Comparison of ENCODE assay signal across 9 cellular contexts in the genomic region with DNA sequence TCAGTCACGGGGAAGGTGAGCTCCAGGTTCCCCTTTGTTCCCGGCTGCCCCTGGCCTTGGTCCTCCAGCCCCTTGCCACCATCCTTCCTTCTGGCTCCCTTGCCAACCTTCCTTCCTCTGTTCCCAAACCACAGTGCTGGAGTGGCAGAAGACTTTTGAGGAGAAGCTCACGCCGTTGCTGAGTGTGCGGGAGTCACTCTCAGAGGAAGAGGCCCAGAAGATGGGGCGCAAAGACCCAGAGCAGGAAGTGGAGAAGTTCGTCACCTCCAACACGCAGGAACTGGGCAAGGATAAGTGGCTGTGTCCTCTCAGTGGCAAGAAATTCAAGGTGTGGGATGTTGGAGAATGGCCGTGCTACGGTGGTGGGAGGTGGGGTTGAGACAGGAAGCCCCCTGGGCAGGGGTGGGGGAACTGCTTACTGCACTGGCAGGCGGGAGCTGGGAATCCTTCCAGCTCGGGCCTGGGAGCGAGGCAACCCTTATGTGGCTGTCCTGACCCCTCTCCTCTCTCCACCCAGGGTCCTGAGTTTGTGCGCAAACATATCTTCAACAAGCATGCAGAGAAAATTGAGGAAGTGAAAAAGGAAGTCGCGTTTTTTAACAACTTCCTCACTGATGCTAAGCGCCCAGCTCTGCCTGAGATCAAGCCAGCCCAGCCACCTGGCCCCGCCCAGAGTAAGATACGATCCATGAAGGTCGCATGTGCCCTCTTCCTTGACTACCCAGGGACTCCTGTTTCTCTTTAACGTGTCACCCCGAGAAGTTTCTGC. TPM values are rescaled to one million over a fixed set of nuclear protein-coding genes. Genes with fewer than 3 reads are reported as not detected.
DNase-seq lines count a peak whose midpoint lies in the region; ATAC-seq and TF ChIP-seq lines count a peak whose summit lies in the region.
"Had no signal": no experiment of that assay in that cellular context is flagged by ENCODE, and none has a peak within 500 bp of the region (broad histone marks: within the 10 kb centered on the region; RNA-seq: fewer than 3 reads in every experiment).

No MANE protein-coding gene starts in this region.

- no peaks in the 10 kb centered on the region for H3K27me3 Mint-ChIP-seq in WTC11 (ENCODE audit: low read depth)

- no peak for TF ChIP-seq CTCF in 22Rv1 (IDR thresholded peaks at IDR 0.05)
- TF ChIP-seq CTCF in WTC11 (IDR thresholded peaks at IDR 0.05): no peak
- TF ChIP-seq CTCF in vagina (IDR thresholded peaks at IDR 0.05): no peak

- H3K4me3 Mint-ChIP-seq in WTC11: peak overlapping the region; percentile 74

- peak; percentile 85 for DNase-seq in GM19238 (ENCODE audit: insufficient read length, low spot score)
- DNase-seq in WTC11 (ENCODE audit: low spot score): no peak
- DNase-seq in germinal center (ENCODE audit: low spot score): peak; percentile 90
- no peak for DNase-seq in vagina (ENCODE audit: extremely low spot score in 2 of 2)
- DNase-seq in 8988T: no peak

- H3K27ac ChIP-seq in 22Rv1 (peak overlapping the region; percentile 99), vagina (peak overlapping the region; percentile 9)

- H3K27me3 ChIP-seq in vagina: no peaks in the 10 kb centered on the region
- H3K27me3 ChIP-seq: adrenal gland had no signal

- peak overlapping the region; percentile 58 for H3K27ac Mint-ChIP-seq in WTC11

- H3K36me3 Mint-ChIP-seq in WTC11: peaks cover 60% of the 10 kb centered on the region

- peaks cover 6 to 59% of the 10 kb centered on the region in 2 donors for H3K36me3 ChIP-seq in vagina

- POLR2A ChIA-PET in WTC11 (lab: Charles Lee): interaction anchor here (0.9 to 6.2 kb wide), 2 partner anchors 12 to 83 kb away, joined by 3 to 71 read pairs; a partner anchor contains a TSS

- no peak overlapping the region for H3K4me3 ChIP-seq in vagina
- H3K4me3 ChIP-seq: adrenal gland had no signal

- CTCF ChIA-PET in WTC11 (lab: Charles Lee): interaction anchor here (0.9 to 2.1 kb wide), 4 partner anchors 12 to 87 kb away, joined by 3 to 6 read pairs (median 4); a partner anchor contains a TSS

- H3K4me1 Mint-ChIP-seq in WTC11: peaks cover 39% of the 10 kb centered on the region

- H3K9me3 ChIP-seq in vagina: no peaks in the 10 kb centered on the region
- H3K9me3 ChIP-seq: adrenal gland had no signal

- H3K4me1 ChIP-seq in vagina: peaks cover 34% of the 10 kb centered on the region

- ATAC-seq in HG03565 (IDR thresholded peaks at IDR 0.05; ENCODE audit: unreplicated experiment): peak; percentile 31
- no peak for ATAC-seq in WTC11
- no peak for ATAC-seq in HG02763 (IDR thresholded peaks at IDR 0.05; ENCODE audit: unreplicated experiment)

- no peaks in the 10 kb centered on the region for H3K9me3 Mint-ChIP-seq in WTC11

- TF ChIP-seq POLR2A in vagina (IDR thresholded peaks at IDR 0.05): no peak

- intact Hi-C loops in vagina (cut with DNase I): no loop called here

TF ChIP-seq in WTC11, 78 proteins besides CTCF, POLR2A, EP300 and RAD21 (continues in another document):
- TF ChIP-seq, protein P1, sequence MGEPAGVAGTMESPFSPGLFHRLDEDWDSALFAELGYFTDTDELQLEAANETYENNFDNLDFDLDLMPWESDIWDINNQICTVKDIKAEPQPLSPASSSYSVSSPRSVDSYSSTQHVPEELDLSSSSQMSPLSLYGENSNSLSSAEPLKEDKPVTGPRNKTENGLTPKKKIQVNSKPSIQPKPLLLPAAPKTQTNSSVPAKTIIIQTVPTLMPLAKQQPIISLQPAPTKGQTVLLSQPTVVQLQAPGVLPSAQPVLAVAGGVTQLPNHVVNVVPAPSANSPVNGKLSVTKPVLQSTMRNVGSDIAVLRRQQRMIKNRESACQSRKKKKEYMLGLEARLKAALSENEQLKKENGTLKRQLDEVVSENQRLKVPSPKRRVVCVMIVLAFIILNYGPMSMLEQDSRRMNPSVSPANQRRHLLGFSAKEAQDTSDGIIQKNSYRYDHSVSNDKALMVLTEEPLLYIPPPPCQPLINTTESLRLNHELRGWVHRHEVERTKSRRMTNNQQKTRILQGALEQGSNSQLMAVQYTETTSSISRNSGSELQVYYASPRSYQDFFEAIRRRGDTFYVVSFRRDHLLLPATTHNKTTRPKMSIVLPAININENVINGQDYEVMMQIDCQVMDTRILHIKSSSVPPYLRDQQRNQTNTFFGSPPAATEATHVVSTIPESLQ (CRISPR knock-in tag; IDR thresholded peaks at IDR 0.05): no peak
- TF ChIP-seq FOXK1 (CRISPR knock-in tag; IDR thresholded peaks at IDR 0.05) (no peak), CBFB (CRISPR knock-in tag; IDR thresholded peaks at IDR 0.05; ENCODE audit: low read depth) (no peak), EMX1 (CRISPR knock-in tag; IDR thresholded peaks at IDR 0.05) (no peak), GTF2I (CRISPR knock-in tag; conservative IDR thresholded peaks at IDR 0.05) (no peak)
- TF ChIP-seq, protein P2, sequence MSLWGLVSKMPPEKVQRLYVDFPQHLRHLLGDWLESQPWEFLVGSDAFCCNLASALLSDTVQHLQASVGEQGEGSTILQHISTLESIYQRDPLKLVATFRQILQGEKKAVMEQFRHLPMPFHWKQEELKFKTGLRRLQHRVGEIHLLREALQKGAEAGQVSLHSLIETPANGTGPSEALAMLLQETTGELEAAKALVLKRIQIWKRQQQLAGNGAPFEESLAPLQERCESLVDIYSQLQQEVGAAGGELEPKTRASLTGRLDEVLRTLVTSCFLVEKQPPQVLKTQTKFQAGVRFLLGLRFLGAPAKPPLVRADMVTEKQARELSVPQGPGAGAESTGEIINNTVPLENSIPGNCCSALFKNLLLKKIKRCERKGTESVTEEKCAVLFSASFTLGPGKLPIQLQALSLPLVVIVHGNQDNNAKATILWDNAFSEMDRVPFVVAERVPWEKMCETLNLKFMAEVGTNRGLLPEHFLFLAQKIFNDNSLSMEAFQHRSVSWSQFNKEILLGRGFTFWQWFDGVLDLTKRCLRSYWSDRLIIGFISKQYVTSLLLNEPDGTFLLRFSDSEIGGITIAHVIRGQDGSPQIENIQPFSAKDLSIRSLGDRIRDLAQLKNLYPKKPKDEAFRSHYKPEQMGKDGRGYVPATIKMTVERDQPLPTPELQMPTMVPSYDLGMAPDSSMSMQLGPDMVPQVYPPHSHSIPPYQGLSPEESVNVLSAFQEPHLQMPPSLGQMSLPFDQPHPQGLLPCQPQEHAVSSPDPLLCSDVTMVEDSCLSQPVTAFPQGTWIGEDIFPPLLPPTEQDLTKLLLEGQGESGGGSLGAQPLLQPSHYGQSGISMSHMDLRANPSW (CRISPR knock-in tag; conservative IDR thresholded peaks at IDR 0.05; ENCODE audit: low read depth): no peak
- TF ChIP-seq, protein P3, sequence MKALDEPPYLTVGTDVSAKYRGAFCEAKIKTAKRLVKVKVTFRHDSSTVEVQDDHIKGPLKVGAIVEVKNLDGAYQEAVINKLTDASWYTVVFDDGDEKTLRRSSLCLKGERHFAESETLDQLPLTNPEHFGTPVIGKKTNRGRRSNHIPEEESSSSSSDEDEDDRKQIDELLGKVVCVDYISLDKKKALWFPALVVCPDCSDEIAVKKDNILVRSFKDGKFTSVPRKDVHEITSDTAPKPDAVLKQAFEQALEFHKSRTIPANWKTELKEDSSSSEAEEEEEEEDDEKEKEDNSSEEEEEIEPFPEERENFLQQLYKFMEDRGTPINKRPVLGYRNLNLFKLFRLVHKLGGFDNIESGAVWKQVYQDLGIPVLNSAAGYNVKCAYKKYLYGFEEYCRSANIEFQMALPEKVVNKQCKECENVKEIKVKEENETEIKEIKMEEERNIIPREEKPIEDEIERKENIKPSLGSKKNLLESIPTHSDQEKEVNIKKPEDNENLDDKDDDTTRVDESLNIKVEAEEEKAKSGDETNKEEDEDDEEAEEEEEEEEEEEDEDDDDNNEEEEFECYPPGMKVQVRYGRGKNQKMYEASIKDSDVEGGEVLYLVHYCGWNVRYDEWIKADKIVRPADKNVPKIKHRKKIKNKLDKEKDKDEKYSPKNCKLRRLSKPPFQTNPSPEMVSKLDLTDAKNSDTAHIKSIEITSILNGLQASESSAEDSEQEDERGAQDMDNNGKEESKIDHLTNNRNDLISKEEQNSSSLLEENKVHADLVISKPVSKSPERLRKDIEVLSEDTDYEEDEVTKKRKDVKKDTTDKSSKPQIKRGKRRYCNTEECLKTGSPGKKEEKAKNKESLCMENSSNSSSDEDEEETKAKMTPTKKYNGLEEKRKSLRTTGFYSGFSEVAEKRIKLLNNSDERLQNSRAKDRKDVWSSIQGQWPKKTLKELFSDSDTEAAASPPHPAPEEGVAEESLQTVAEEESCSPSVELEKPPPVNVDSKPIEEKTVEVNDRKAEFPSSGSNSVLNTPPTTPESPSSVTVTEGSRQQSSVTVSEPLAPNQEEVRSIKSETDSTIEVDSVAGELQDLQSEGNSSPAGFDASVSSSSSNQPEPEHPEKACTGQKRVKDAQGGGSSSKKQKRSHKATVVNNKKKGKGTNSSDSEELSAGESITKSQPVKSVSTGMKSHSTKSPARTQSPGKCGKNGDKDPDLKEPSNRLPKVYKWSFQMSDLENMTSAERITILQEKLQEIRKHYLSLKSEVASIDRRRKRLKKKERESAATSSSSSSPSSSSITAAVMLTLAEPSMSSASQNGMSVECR (CRISPR knock-in tag; IDR thresholded peaks at IDR 0.05; ENCODE audit: borderline replicate concordance): no peak
- TF ChIP-seq, protein P4, sequence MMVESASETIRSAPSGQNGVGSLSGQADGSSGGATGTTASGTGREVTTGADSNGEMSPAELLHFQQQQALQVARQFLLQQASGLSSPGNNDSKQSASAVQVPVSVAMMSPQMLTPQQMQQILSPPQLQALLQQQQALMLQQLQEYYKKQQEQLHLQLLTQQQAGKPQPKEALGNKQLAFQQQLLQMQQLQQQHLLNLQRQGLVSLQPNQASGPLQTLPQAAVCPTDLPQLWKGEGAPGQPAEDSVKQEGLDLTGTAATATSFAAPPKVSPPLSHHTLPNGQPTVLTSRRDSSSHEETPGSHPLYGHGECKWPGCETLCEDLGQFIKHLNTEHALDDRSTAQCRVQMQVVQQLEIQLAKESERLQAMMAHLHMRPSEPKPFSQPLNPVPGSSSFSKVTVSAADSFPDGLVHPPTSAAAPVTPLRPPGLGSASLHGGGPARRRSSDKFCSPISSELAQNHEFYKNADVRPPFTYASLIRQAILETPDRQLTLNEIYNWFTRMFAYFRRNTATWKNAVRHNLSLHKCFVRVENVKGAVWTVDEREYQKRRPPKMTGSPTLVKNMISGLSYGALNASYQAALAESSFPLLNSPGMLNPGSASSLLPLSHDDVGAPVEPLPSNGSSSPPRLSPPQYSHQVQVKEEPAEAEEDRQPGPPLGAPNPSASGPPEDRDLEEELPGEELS (CRISPR knock-in tag; IDR thresholded peaks at IDR 0.05): no peak

RNA-seq across cellular contexts. Expression of a gene that starts 2.1 kb away (rescaled TPM):
- 3.9 to 4.8 TPM (median 4.6 TPM) in 3 replicates for total RNA-seq in WTC11 (2021)
- total RNA-seq in vagina: 3.4 TPM

RNA-seq across cellular contexts. Expression of a gene that starts 8.3 kb away (rescaled TPM):
- total RNA-seq in WTC11 (2021) (6.4 to 7.7 TPM (median 6.6 TPM) in 3 replicates), vagina (9.3 TPM)

RNA-seq across cellular contexts. Expression of a gene that starts 12.5 kb away (rescaled TPM):
- total RNA-seq in WTC11 (2021) (209 to 238 TPM (median 233 TPM) in 3 replicates), vagina (96.5 TPM)

RNA-seq across cellular contexts. Expression of a gene that starts 20.2 kb away (rescaled TPM):
- total RNA-seq in WTC11 (2021) (128 to 140 TPM (median 130 TPM) in 3 replicates), vagina (52.1 TPM)

RNA-seq across cellular contexts. Expression of a gene that starts 34.9 kb away (rescaled TPM):
- 32.6 to 39.3 TPM (median 34.1 TPM) in 3 replicates for total RNA-seq in WTC11 (2021)
- 15.7 TPM for total RNA-seq in vagina

Comparison
In these comparisons a context has a peak if more than half of its experiments do, and no peak if none do; other contexts are left out.
1. DNase-seq: peak in GM19238 (single experiment) and germinal center (single experiment); none in WTC11 (single experiment), vagina (0 of 2) and 8988T (single experiment).